22 cellular contexts compared by ENCODE assay signal in the genomic region with DNA sequence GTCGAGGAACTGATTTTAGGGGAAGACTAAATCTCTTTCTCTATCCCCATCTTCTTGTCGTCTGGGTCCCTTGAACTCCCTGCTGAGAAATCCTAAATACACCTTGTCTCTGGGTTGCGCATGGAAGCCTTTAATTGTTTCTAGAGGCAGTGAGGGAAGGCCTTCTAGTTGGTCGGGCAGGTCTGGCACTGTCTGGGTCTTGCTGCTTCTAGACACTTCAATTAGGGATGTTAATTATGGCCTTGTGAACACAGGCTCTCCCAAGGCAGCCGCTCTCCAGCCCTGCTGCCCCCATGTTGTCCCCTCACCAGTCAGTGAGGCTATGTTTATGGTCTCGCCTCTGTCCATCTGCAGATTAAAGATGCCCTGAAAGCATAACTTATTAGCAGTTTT. TPM values are rescaled to one million over a fixed set of nuclear protein-coding genes. Genes with fewer than 3 reads are reported as not detected.
A peak's percentile ranks its signal among the peaks of the same experiment; 100 is the strongest.
DNase-seq lines count a peak whose midpoint lies in the region; ATAC-seq and TF ChIP-seq lines count a peak whose summit lies in the region.
"Had no signal": no experiment of that assay in that cellular context is flagged by ENCODE, and none has a peak within 500 bp of the region (broad histone marks: within the 10 kb centered on the region; RNA-seq: fewer than 3 reads in every experiment).

No MANE protein-coding gene starts in this region.

- peaks cover 4% of the 10 kb centered on the region for H3K36me3 Mint-ChIP-seq in stimulated activated effector memory CD8-positive, alpha-beta T cell treated with anti-CD3 and anti-CD28 coated beads, Interleukin-12 subunit alpha, Interleukin-12 subunit beta, amount 100 ng/mL, for 72 hours
- no peaks in the 10 kb centered on the region for H3K36me3 Mint-ChIP-seq in effector memory CD8-positive, alpha-beta T cell (ENCODE audit: insufficient read depth)
- H3K36me3 Mint-ChIP-seq: activated CD8-positive, alpha-beta memory T cell treated with anti-CD3 and anti-CD28 coated beads, Interleukin-2, amount 10 ng/mL, durations not matched to agents 7 days and 5 days; activated naive CD4-positive, alpha-beta T cell treated with anti-CD3 and anti-CD28 coated beads, Interleukin-2, amount 50 U/mL, for 24 hours; CD8-positive, alpha-beta T cell had no signal

- no peak for ATAC-seq in lower lobe of right lung
- ATAC-seq in stimulated activated effector memory CD8-positive, alpha-beta T cell treated with anti-CD3 and anti-CD28 coated beads, Interleukin-12 subunit alpha, Interleukin-12 subunit beta, amount 100 ng/mL, for 72 hours: no peak
- ATAC-seq in effector memory CD8-positive, alpha-beta T cell (replicated peaks): no peak
- ATAC-seq: activated CD8-positive, alpha-beta memory T cell treated with anti-CD3 and anti-CD28 coated beads, Interleukin-2, amount 10 ng/mL, durations not matched to agents 7 days and 5 days; CD8-positive, alpha-beta T cell; foreskin keratinocyte; K562; pancreas; T-helper 17 cell had no signal

- DNase-seq in NCI-H1417 (lab: John Stamatoyannopoulos, UW) (peak in 2 of 3 experiments; percentile 73 to 91), SJCRH30 (no peak), lower lobe of right lung (no peak), GM13976 (ENCODE audit: low spot score) (no peak), mesenteric fat pad (ENCODE audit: low spot score) (no peak)
- no peak for DNase-seq in stimulated activated effector memory CD8-positive, alpha-beta T cell treated with anti-CD3 and anti-CD28 coated beads, Interleukin-12 subunit alpha, Interleukin-12 subunit beta, amount 100 ng/mL, for 72 hours (ENCODE audit: low spot score in 2 of 2)
- no peak for DNase-seq in activated CD8-positive, alpha-beta memory T cell treated with anti-CD3 and anti-CD28 coated beads for 24 hours
- DNase-seq in effector memory CD8-positive, alpha-beta T cell: no peak
- DNase-seq: activated CD4-positive, alpha-beta T cell treated with anti-CD3 and anti-CD28 coated beads, Interleukin-2, amount 10 ng/mL, durations not matched to agents 24 days and 14 days; activated CD8-positive, alpha-beta memory T cell treated with anti-CD3 and anti-CD28 coated beads, Interleukin-2, amount 10 ng/mL, durations not matched to agents 7 days and 5 days; CD8-positive, alpha-beta T cell; cerebellar nuclear complex; foreskin keratinocyte; mammary epithelial cell; MG63; NCI-H187; NK-92 treated with Interleukin-12 subunit alpha and Interleukin-12 subunit beta, amount 100 ng/mL, for 24 hours; pancreas; stimulated activated CD4-positive, alpha-beta T cell treated with anti-CD3 and anti-CD28 coated beads, Interleukin-1b, Interleukin-23, amount 100 ng/mL, for 48 hours; T-helper 17 cell had no signal

- H3K9me3 ChIP-seq in SJCRH30 (replicated peaks) (no peaks in the 10 kb centered on the region), lower lobe of right lung (no peaks in the 10 kb centered on the region)
- H3K9me3 ChIP-seq: MG63, pancreas had no signal

- no peak overlapping the region for H3K4me3 Mint-ChIP-seq in stimulated activated effector memory CD8-positive, alpha-beta T cell treated with anti-CD3 and anti-CD28 coated beads, Interleukin-12 subunit alpha, Interleukin-12 subunit beta, amount 100 ng/mL, for 72 hours
- no peak overlapping the region for H3K4me3 Mint-ChIP-seq in effector memory CD8-positive, alpha-beta T cell
- H3K4me3 Mint-ChIP-seq: activated CD4-positive, alpha-beta T cell treated with anti-CD3 and anti-CD28 coated beads, Interleukin-2, amount 10 ng/mL, durations not matched to agents 24 days and 14 days; activated CD8-positive, alpha-beta memory T cell treated with anti-CD3 and anti-CD28 coated beads, Interleukin-2, amount 10 ng/mL, durations not matched to agents 7 days and 5 days; activated naive CD4-positive, alpha-beta T cell treated with anti-CD3 and anti-CD28 coated beads, Interleukin-2, amount 50 U/mL, for 24 hours; CD8-positive, alpha-beta T cell; T-helper 17 cell had no signal

- TF ChIP-seq CTCF in lower lobe of right lung (IDR thresholded peaks at IDR 0.05) (no peak), GM13976 (IDR thresholded peaks at IDR 0.05; ENCODE audit: borderline replicate concordance, control extremely low read depth, extremely low read depth, insufficient read depth, missing control alignments) (no peak)

- H3K36me3 ChIP-seq in SJCRH30: no peaks in the 10 kb centered on the region
- H3K36me3 ChIP-seq in lower lobe of right lung: no peaks in the 10 kb centered on the region
- H3K36me3 ChIP-seq: MG63, pancreas had no signal

- peak overlapping the region; percentile 48 for H3K27ac Mint-ChIP-seq in stimulated activated effector memory CD8-positive, alpha-beta T cell treated with anti-CD3 and anti-CD28 coated beads, Interleukin-12 subunit alpha, Interleukin-12 subunit beta, amount 100 ng/mL, for 72 hours
- peak overlapping the region in 1 of 2 donors; percentile 0 for H3K27ac Mint-ChIP-seq in effector memory CD8-positive, alpha-beta T cell
- H3K27ac Mint-ChIP-seq: activated CD4-positive, alpha-beta T cell treated with anti-CD3 and anti-CD28 coated beads, Interleukin-2, amount 10 ng/mL, durations not matched to agents 24 days and 14 days; activated CD8-positive, alpha-beta memory T cell treated with anti-CD3 and anti-CD28 coated beads, Interleukin-2, amount 10 ng/mL, durations not matched to agents 7 days and 5 days; activated naive CD4-positive, alpha-beta T cell treated with anti-CD3 and anti-CD28 coated beads, Interleukin-2, amount 50 U/mL, for 24 hours; CD8-positive, alpha-beta T cell; T-helper 17 cell had no signal

- H3K4me1 ChIP-seq in SJCRH30 (peaks cover 35% of the 10 kb centered on the region), lower lobe of right lung (peaks cover 69% of the 10 kb centered on the region)
- H3K4me1 ChIP-seq: foreskin keratinocyte had no signal

- H3K27me3 ChIP-seq in SJCRH30 (no peaks in the 10 kb centered on the region), lower lobe of right lung (ENCODE audit: low read depth) (no peaks in the 10 kb centered on the region)
- H3K27me3 ChIP-seq: foreskin keratinocyte, MG63, pancreas had no signal

- H3K27me3 Mint-ChIP-seq in effector memory CD8-positive, alpha-beta T cell: no peaks in the 10 kb centered on the region

- H3K4me3 ChIP-seq in SJCRH30 (no peak overlapping the region), lower lobe of right lung (peak overlapping the region; percentile 2)
- H3K4me3 ChIP-seq: K562, MG63, pancreas had no signal

- in situ Hi-C loops in GM13976 (cut with MboI; ENCODE audit: low sequenced_read_pairs, unreplicated experiment): no loop called here

- intact Hi-C loops in lower lobe of right lung (cut with DNase I): no loop called here

- H3K4me1 Mint-ChIP-seq in stimulated activated effector memory CD8-positive, alpha-beta T cell treated with anti-CD3 and anti-CD28 coated beads, Interleukin-12 subunit alpha, Interleukin-12 subunit beta, amount 100 ng/mL, for 72 hours: peaks cover 43% of the 10 kb centered on the region
- H3K4me1 Mint-ChIP-seq in effector memory CD8-positive, alpha-beta T cell (ENCODE audit: low read depth in 2 of 2): peaks cover 8 to 34% of the 10 kb centered on the region in 2 donors
- H3K4me1 Mint-ChIP-seq: activated CD4-positive, alpha-beta T cell treated with anti-CD3 and anti-CD28 coated beads, Interleukin-2, amount 10 ng/mL, durations not matched to agents 24 days and 14 days; activated CD8-positive, alpha-beta memory T cell treated with anti-CD3 and anti-CD28 coated beads, Interleukin-2, amount 10 ng/mL, durations not matched to agents 7 days and 5 days; activated naive CD4-positive, alpha-beta T cell treated with anti-CD3 and anti-CD28 coated beads, Interleukin-2, amount 50 U/mL, for 24 hours had no signal

- H3K27ac ChIP-seq in SJCRH30 (peak overlapping the region; percentile 21; the same call in 1 of the 2 replicates), lower lobe of right lung (peak overlapping the region; percentile 46)
- H3K27ac ChIP-seq: foreskin keratinocyte had no signal

- H3K9me3 Mint-ChIP-seq in stimulated activated effector memory CD8-positive, alpha-beta T cell treated with anti-CD3 and anti-CD28 coated beads, Interleukin-12 subunit alpha, Interleukin-12 subunit beta, amount 100 ng/mL, for 72 hours: no peaks in the 10 kb centered on the region
- H3K9me3 Mint-ChIP-seq in effector memory CD8-positive, alpha-beta T cell: no peaks in the 10 kb centered on the region
- H3K9me3 Mint-ChIP-seq: activated CD4-positive, alpha-beta T cell treated with anti-CD3 and anti-CD28 coated beads, Interleukin-2, amount 10 ng/mL, durations not matched to agents 24 days and 14 days; activated naive CD4-positive, alpha-beta T cell treated with anti-CD3 and anti-CD28 coated beads, Interleukin-2, amount 50 U/mL, for 24 hours; CD8-positive, alpha-beta T cell had no signal

RNA-seq across cellular contexts. Expression of gene SOX13, which starts 22.3 kb away (rescaled TPM):
- total RNA-seq in SJCRH30 (2014; rRNA removed; shearing (Covaris generic)): 28.9 and 35.1 TPM in 2 replicates
- 57.8 TPM for total RNA-seq in lower lobe of right lung
- total RNA-seq in mesenteric fat pad: 33.1 TPM
- total RNA-seq: activated CD4-positive, alpha-beta T cell treated with anti-CD3 and anti-CD28 coated beads, Interleukin-2, amount 10 ng/mL, durations not matched to agents 24 days and 14 days had no signal

RNA-seq across cellular contexts. Expression of gene ETNK2, which starts 56.6 kb away (rescaled TPM):
- 9.4 and 10.8 TPM in 2 replicates for total RNA-seq in SJCRH30 (2014; rRNA removed; shearing (Covaris generic))
- total RNA-seq in lower lobe of right lung (4.5 TPM), mesenteric fat pad (6.1 TPM)
- total RNA-seq: activated CD4-positive, alpha-beta T cell treated with anti-CD3 and anti-CD28 coated beads, Interleukin-2, amount 10 ng/mL, durations not matched to agents 24 days and 14 days; activated CD8-positive, alpha-beta memory T cell treated with anti-CD3 and anti-CD28 coated beads, Interleukin-2, amount 10 ng/mL, durations not matched to agents 7 days and 5 days had no signal

Comparison
In these comparisons a context has a peak if more than half of its experiments do, and no peak if none do; other contexts are left out.
1. DNase-seq: peak in NCI-H1417 (2 of 3); none in SJCRH30 (0 of 2), lower lobe of right lung (single experiment), stimulated activated effector memory CD8-positive, alpha-beta T cell treated with anti-CD3 and anti-CD28 coated beads, Interleukin-12 subunit alpha, Interleukin-12 subunit beta, amount 100 ng/mL, for 72 hours (0 of 2), GM13976 (single experiment), mesenteric fat pad (single experiment), activated CD8-positive, alpha-beta memory T cell treated with anti-CD3 and anti-CD28 coated beads for 24 hours (single experiment) and effector memory CD8-positive, alpha-beta T cell (0 of 3).